ENCODE assay signal across 18 cellular contexts in the genomic region with DNA sequence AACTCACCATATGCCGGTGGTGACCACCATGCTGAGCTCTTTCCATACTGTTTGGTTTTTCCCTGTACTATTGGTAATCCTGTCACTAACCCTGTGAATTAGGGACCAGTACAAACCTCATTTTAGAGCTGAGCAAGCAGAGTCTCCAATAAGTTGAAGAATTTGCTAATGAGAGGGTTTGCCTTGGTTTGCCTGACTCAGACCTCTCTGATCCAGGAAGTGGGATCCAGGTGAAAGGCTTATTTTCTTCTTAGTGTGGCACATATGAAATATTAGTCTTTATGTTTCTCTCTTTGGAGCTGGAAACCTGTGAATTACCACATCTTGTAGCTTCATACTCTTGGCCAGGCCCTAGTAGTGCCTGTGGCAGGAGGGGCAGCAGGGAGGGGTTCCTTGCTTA.
A peak's percentile ranks its signal among the peaks of the same experiment; 100 is the strongest.
DNase-seq lines count a peak whose midpoint lies in the region; ATAC-seq and TF ChIP-seq lines count a peak whose summit lies in the region.
"Had no signal": no experiment of that assay in that cellular context is flagged by ENCODE, and none has a peak within 500 bp of the region (broad histone marks: within the 10 kb centered on the region; RNA-seq: fewer than 3 reads in every experiment).

No MANE protein-coding gene starts in this region.

- DNase-seq in mammary epithelial cell (peak; percentile 24), breast epithelium (ENCODE audit: low spot score in 2 of 2) (no peak), adipocyte (ENCODE audit: low read depth) (no peak), trophoblast cell (peak in 1 of 2 donors; percentile 31), chondrocyte (ENCODE audit: low spot score) (no peak), NCI-H2029 (lab: John Stamatoyannopoulos, UW) (no peak), NCI-H774 (lab: John Stamatoyannopoulos, UW) (no peak)
- DNase-seq: COR-L47, DMS 273 treated with DMSO at 0.1 percent for 48 hours, DND-41, GF-D8, NCI-H1092 treated with DMSO at 0.1 percent for 48 hours, NCI-H2107, NCI-H510A treated with DMSO at 0.1 percent for 48 hours had no signal

- in situ Hi-C loops in mammary epithelial cell (cut with MboI; ENCODE audit: low sequenced_read_pairs in 2 of 2): no loop called here

- H3K9me3 ChIP-seq in mammary epithelial cell (replicated peaks; ENCODE audit: insufficient read depth, low read length) (no peaks in the 10 kb centered on the region), breast epithelium (no peaks in the 10 kb centered on the region), adipocyte (ENCODE audit: control insufficient read depth, low read length) (no peaks in the 10 kb centered on the region), trophoblast cell (ENCODE audit: insufficient read depth, low read depth, low read length) (no peaks in the 10 kb centered on the region)

- H3K27me3 ChIP-seq in mammary epithelial cell (ENCODE audit: insufficient read depth, low read length): no peaks in the 10 kb centered on the region
- no peaks in the 10 kb centered on the region for H3K27me3 ChIP-seq in breast epithelium
- no peaks in the 10 kb centered on the region for H3K27me3 ChIP-seq in adipocyte (replicated peaks; ENCODE audit: control insufficient read depth, insufficient read depth, low read length)
- no peaks in the 10 kb centered on the region for H3K27me3 ChIP-seq in trophoblast cell (ENCODE audit: insufficient read depth, low read length)

- no peak for TF ChIP-seq POLR2A in breast epithelium (IDR thresholded peaks at IDR 0.05)

- H3K9ac ChIP-seq in mammary epithelial cell (ENCODE audit: insufficient read depth, low read length) (no peak overlapping the region), adipocyte (ENCODE audit: low read length) (peak overlapping the region; percentile 13), trophoblast cell (ENCODE audit: low read length) (no peak overlapping the region)

- peaks cover 30% of the 10 kb centered on the region for H3K4me1 Mint-ChIP-seq in chondrocyte (ENCODE audit: low read depth)
- H3K4me1 Mint-ChIP-seq: B cell had no signal

- peak overlapping the region; percentile 99 for H2BK12ac ChIP-seq in trophoblast cell (ENCODE audit: low read length)

- H2BK5ac ChIP-seq in trophoblast cell (ENCODE audit: low read depth, low read length, poor library complexity): peak overlapping the region; percentile 85

- no peaks in the 10 kb centered on the region for H4K20me1 ChIP-seq in mammary epithelial cell (ENCODE audit: insufficient read depth, low read length)

- WGBS in mammary epithelial cell (ENCODE audit: low coverage, missing lambda C conversion rate): 100% methylated on average over 1 of the region's 1 CpG
- WGBS in trophoblast cell (ENCODE audit: extremely low coverage, insufficient coverage, insufficient read length): no CpG with 5 or more reads among the region's 1 CpG

- H3K36me3 ChIP-seq in mammary epithelial cell (ENCODE audit: insufficient read depth, low read length): no peaks in the 10 kb centered on the region
- no peaks in the 10 kb centered on the region for H3K36me3 ChIP-seq in breast epithelium
- H3K36me3 ChIP-seq in adipocyte (ENCODE audit: control insufficient read depth, insufficient read depth, low read length, severe bottlenecking): no peaks in the 10 kb centered on the region
- peaks cover 2 to 6% of the 10 kb centered on the region in 2 experiments for H3K36me3 ChIP-seq in trophoblast cell (ENCODE audit: control insufficient read depth in 1 of 2, insufficient read depth in 2 of 2, low read length in 2 of 2)

- H2AFZ ChIP-seq in mammary epithelial cell (ENCODE audit: low read depth, low read length) (no peak overlapping the region), trophoblast cell (ENCODE audit: insufficient read depth, low read length, poor library complexity) (no peak overlapping the region)
- H2AFZ ChIP-seq: GM23338 had no signal

- peak overlapping the region; percentile 95 for H3K4ac ChIP-seq in trophoblast cell (ENCODE audit: low read depth, low read length)

- no peak for TF ChIP-seq CTCF in mammary epithelial cell (conservative IDR thresholded peaks at IDR 0.05 in 1 of 2, IDR thresholded peaks at IDR 0.05 in 1 of 2; ENCODE audit: extremely low read depth in 1 of 2, insufficient read depth in 1 of 2, low read depth in 1 of 2, low read length in 2 of 2)
- TF ChIP-seq CTCF in breast epithelium (IDR thresholded peaks at IDR 0.05): no peak
- no peak for TF ChIP-seq CTCF in chondrocyte (IDR thresholded peaks at IDR 0.05)

- dilution Hi-C loops in mammary epithelial cell (cut with HindIII; ENCODE audit: low sequenced_read_pairs): no loop called here

- H3K27ac Mint-ChIP-seq in chondrocyte (ENCODE audit: unreplicated experiment): no peak overlapping the region
- H3K27ac Mint-ChIP-seq: B cell, GM23338 had no signal

- intact Hi-C loops in mammary epithelial cell (cut with micrococcal nuclease) (loop anchor here (5.0 kb wide), 1 partner anchor 113 kb away; a partner anchor contains a TSS), breast epithelium (cut with DNase I; ENCODE audit: low total_unique reads) (no loop called here)

- no peaks in the 10 kb centered on the region for H3K27me3 Mint-ChIP-seq in chondrocyte (ENCODE audit: low read depth)
- H3K27me3 Mint-ChIP-seq: B cell had no signal

- H3K4me3 ChIP-seq in mammary epithelial cell (replicated peaks in 1 of 3; ENCODE audit: insufficient read depth in 1 of 3, low read depth in 2 of 3, low read length in 3 of 3) (no peak overlapping the region), breast epithelium (no peak overlapping the region), adipocyte (ENCODE audit: low read length) (peak overlapping the region; percentile 3), trophoblast cell (ENCODE audit: low read depth, low read length) (no peak overlapping the region)
- H3K4me3 ChIP-seq: GM23338 had no signal

- H4K12ac ChIP-seq in trophoblast cell (ENCODE audit: low read depth, low read length): no peak overlapping the region

- peak overlapping the region; percentile 81 for H4K8ac ChIP-seq in trophoblast cell (ENCODE audit: low read depth, low read length)

- no peak overlapping the region for H3K4me2 ChIP-seq in mammary epithelial cell (ENCODE audit: insufficient read depth, low read depth, low read length)
- no peak overlapping the region for H3K4me2 ChIP-seq in trophoblast cell (ENCODE audit: low read length)
- H3K4me2 ChIP-seq: GM23338 had no signal

- no TSS peak for BruUV-seq in mammary epithelial cell (replicated peaks; lab: Mats Ljungman, UMichigan)

- H3K79me1 ChIP-seq in trophoblast cell (ENCODE audit: low read length): peaks cover 48% of the 10 kb centered on the region

- peak overlapping the region; percentile 85 for H3K18ac ChIP-seq in trophoblast cell (ENCODE audit: low read length)

- no peak overlapping the region for H3K4me3 Mint-ChIP-seq in chondrocyte (ENCODE audit: unreplicated experiment)
- H3K4me3 Mint-ChIP-seq: B cell, GM23338 had no signal

- no peaks in the 10 kb centered on the region for H3K36me3 Mint-ChIP-seq in chondrocyte (ENCODE audit: low read depth)

- peak overlapping the region; percentile 99 for H2BK120ac ChIP-seq in trophoblast cell (ENCODE audit: insufficient read depth, low read length, poor library complexity)

- H3K27ac ChIP-seq in mammary epithelial cell (ENCODE audit: insufficient read depth, low read depth, low read length): no peak overlapping the region
- no peak overlapping the region for H3K27ac ChIP-seq in breast epithelium
- H3K27ac ChIP-seq in trophoblast cell (ENCODE audit: low read depth, low read length): peak overlapping the region; percentile 44
- H3K27ac ChIP-seq: 22Rv1 had no signal

- H3K4me1 ChIP-seq in mammary epithelial cell (ENCODE audit: insufficient read depth, low read length) (peaks cover 15% of the 10 kb centered on the region), breast epithelium (no peaks in the 10 kb centered on the region), adipocyte (ENCODE audit: control insufficient read depth, insufficient read depth, low read length) (peaks cover 26% of the 10 kb centered on the region), trophoblast cell (ENCODE audit: control insufficient read depth in 1 of 2, insufficient read depth in 2 of 2, low read length in 2 of 2) (peaks cover 21 to 34% of the 10 kb centered on the region in 2 experiments)

- no peaks in the 10 kb centered on the region for H3K9me3 Mint-ChIP-seq in chondrocyte (ENCODE audit: low read depth)

- H3K79me2 ChIP-seq in mammary epithelial cell (ENCODE audit: insufficient read depth, low read length): no peaks in the 10 kb centered on the region
- peaks cover 12% of the 10 kb centered on the region for H3K79me2 ChIP-seq in trophoblast cell (ENCODE audit: control insufficient read depth, insufficient read depth, low read length, poor library complexity)

- H4K91ac ChIP-seq in trophoblast cell (ENCODE audit: low read depth, low read length): peak overlapping the region; percentile 98

- no peak overlapping the region for H3K23ac ChIP-seq in trophoblast cell (ENCODE audit: low read length)

- peak overlapping the region; percentile 88 for H3K14ac ChIP-seq in trophoblast cell (ENCODE audit: low read length)

- no peak for ATAC-seq in HG03108 (IDR thresholded peaks at IDR 0.05; ENCODE audit: unreplicated experiment)
- ATAC-seq: GM23338 had no signal

- CTCF ChIA-PET in mammary epithelial cell (lab: Charles Lee; ENCODE audit: low non-redundant PET): no interaction called here

- H2AK5ac ChIP-seq in trophoblast cell (ENCODE audit: low read length): peak overlapping the region; percentile 92
